17 cellular contexts compared by ENCODE assay signal in genomic region chr21:27426196-27426595, GRCh38.
DNase-seq lines count a peak whose midpoint lies in the region; ATAC-seq and TF ChIP-seq lines count a peak whose summit lies in the region.
"Had no signal": no experiment of that assay in that cellular context is flagged by ENCODE, and none has a peak within 500 bp of the region (broad histone marks: within the 10 kb centered on the region; RNA-seq: fewer than 3 reads in every experiment).

No MANE protein-coding gene starts in this region.

- TF ChIP-seq CTCF in right atrium auricular region (IDR thresholded peaks at IDR 0.05) (no peak), mesothelial cell of epicardium (IDR thresholded peaks at IDR 0.05; ENCODE audit: unreplicated experiment) (no peak), uterus (IDR thresholded peaks at IDR 0.05) (no peak)

- TF ChIP-seq POLR2A in uterus (IDR thresholded peaks at IDR 0.05) = no peak

- intact Hi-C loops in left cardiac atrium (cut with DNase I) = no loop called here
- intact Hi-C loops in uterus (cut with DNase I; ENCODE audit: low total_unique reads) = no loop called here
- intact Hi-C loops in activated naive CD4-positive, alpha-beta T cell treated with anti-CD3 and anti-CD28 coated beads for 36 hours (cut with micrococcal nuclease) = no loop called here

- DNase-seq in right atrium auricular region (ENCODE audit: low spot score) = no peak
- no peak for DNase-seq in left cardiac atrium
- no peak for DNase-seq in adipocyte (ENCODE audit: low read depth)
- no peak for DNase-seq in mesothelial cell of epicardium (ENCODE audit: low spot score in 2 of 2, unreplicated experiment in 2 of 2)
- DNase-seq in uterus = no peak
- no peak for DNase-seq in DMS 273 treated with DMSO at 0.1 percent for 48 hours (lab: John Stamatoyannopoulos, UW)
- DNase-seq in activated naive CD4-positive, alpha-beta T cell treated with anti-CD3 and anti-CD28 coated beads for 36 hours = no peak
- DNase-seq in effector memory CD4-positive, alpha-beta T cell = no peak
- DNase-seq: ACHN; Calu3; CD4-positive, alpha-beta T cell; DMS79 treated with DMSO at 0.1 percent for 48 hours; KBM-7; NCI-H1092; NCI-H69; NK-92 treated with Interleukin-12 subunit alpha and Interleukin-12 subunit beta, amount 100 ng/mL, for 24 hours had no signal

- peaks cover 24% of the 10 kb centered on the region for H3K4me1 Mint-ChIP-seq in mesothelial cell of epicardium
- H3K4me1 Mint-ChIP-seq in activated naive CD4-positive, alpha-beta T cell treated with anti-CD3 and anti-CD28 coated beads for 36 hours (ENCODE audit: low read depth) = no peaks in the 10 kb centered on the region
- H3K4me1 Mint-ChIP-seq: B cell had no signal

- H3K4me1 ChIP-seq in right atrium auricular region (peaks cover 0 to 42% of the 10 kb centered on the region in 2 donors), adipocyte (ENCODE audit: control insufficient read depth, insufficient read depth, low read length) (peaks cover 72% of the 10 kb centered on the region), uterus (no peaks in the 10 kb centered on the region)
- H3K4me1 ChIP-seq in effector memory CD4-positive, alpha-beta T cell (ENCODE audit: control insufficient read depth, insufficient read depth, low read length, poor library complexity, severe bottlenecking) = no peaks in the 10 kb centered on the region

- no peak for ATAC-seq in left cardiac atrium

- peak overlapping the region; percentile 48 for H3K27ac Mint-ChIP-seq in mesothelial cell of epicardium
- no peak overlapping the region for H3K27ac Mint-ChIP-seq in activated naive CD4-positive, alpha-beta T cell treated with anti-CD3 and anti-CD28 coated beads for 36 hours
- H3K27ac Mint-ChIP-seq: B cell; CD4-positive, alpha-beta T cell had no signal

- peaks cover 2% of the 10 kb centered on the region for H3K36me3 Mint-ChIP-seq in mesothelial cell of epicardium
- no peaks in the 10 kb centered on the region for H3K36me3 Mint-ChIP-seq in activated naive CD4-positive, alpha-beta T cell treated with anti-CD3 and anti-CD28 coated beads for 36 hours (ENCODE audit: low read depth)

- H3K36me3 ChIP-seq in right atrium auricular region (no peaks in the 10 kb centered on the region), adipocyte (ENCODE audit: control insufficient read depth, insufficient read depth, low read length, severe bottlenecking) (no peaks in the 10 kb centered on the region), uterus (no peaks in the 10 kb centered on the region)
- no peaks in the 10 kb centered on the region for H3K36me3 ChIP-seq in effector memory CD4-positive, alpha-beta T cell (ENCODE audit: control insufficient read depth, insufficient read depth, low read length)

- peaks cover 19% of the 10 kb centered on the region for H3K9me3 Mint-ChIP-seq in mesothelial cell of epicardium
- H3K9me3 Mint-ChIP-seq in activated naive CD4-positive, alpha-beta T cell treated with anti-CD3 and anti-CD28 coated beads for 36 hours = no peaks in the 10 kb centered on the region

- H3K27ac ChIP-seq in right atrium auricular region (peak overlapping the region; percentile 32 to 50), uterus (peak overlapping the region; percentile 36 to 69)
- H3K27ac ChIP-seq in effector memory CD4-positive, alpha-beta T cell (ENCODE audit: insufficient read depth, low read length, poor library complexity, severe bottlenecking) = no peak overlapping the region

- no peaks in the 10 kb centered on the region for H3K9me3 ChIP-seq in right atrium auricular region
- no peaks in the 10 kb centered on the region for H3K9me3 ChIP-seq in adipocyte (ENCODE audit: control insufficient read depth, low read length)
- H3K9me3 ChIP-seq in uterus = peaks cover 0 to 4% of the 10 kb centered on the region in 2 donors
- no peaks in the 10 kb centered on the region for H3K9me3 ChIP-seq in effector memory CD4-positive, alpha-beta T cell (ENCODE audit: control insufficient read depth, low read length)

- H3K4me3 ChIP-seq in right atrium auricular region (no peak overlapping the region), adipocyte (ENCODE audit: low read length) (no peak overlapping the region), uterus (no peak overlapping the region)
- H3K4me3 ChIP-seq in effector memory CD4-positive, alpha-beta T cell (ENCODE audit: insufficient read depth, low read depth, low read length, poor library complexity, severe bottlenecking) = no peak overlapping the region

- CTCF ChIA-PET in activated naive CD4-positive, alpha-beta T cell treated with anti-CD3 and anti-CD28 coated beads for 36 hours (lab: Charles Lee) = no interaction called here

- H3K9ac ChIP-seq in adipocyte (ENCODE audit: low read length) = peak overlapping the region; percentile 6

- H3K27me3 ChIP-seq in right atrium auricular region = no peaks in the 10 kb centered on the region
- no peaks in the 10 kb centered on the region for H3K27me3 ChIP-seq in adipocyte (replicated peaks; ENCODE audit: control insufficient read depth, insufficient read depth, low read length)
- H3K27me3 ChIP-seq in uterus = no peaks in the 10 kb centered on the region
- no peaks in the 10 kb centered on the region for H3K27me3 ChIP-seq in effector memory CD4-positive, alpha-beta T cell (replicated peaks; ENCODE audit: control insufficient read depth, insufficient read depth, low read length, poor library complexity, severe bottlenecking)

- H3K27me3 Mint-ChIP-seq in mesothelial cell of epicardium (ENCODE audit: low read depth) = no peaks in the 10 kb centered on the region
- no peaks in the 10 kb centered on the region for H3K27me3 Mint-ChIP-seq in activated naive CD4-positive, alpha-beta T cell treated with anti-CD3 and anti-CD28 coated beads for 36 hours (ENCODE audit: low read depth)
- H3K27me3 Mint-ChIP-seq: B cell; CD4-positive, alpha-beta T cell had no signal

- H3K4me3 Mint-ChIP-seq in mesothelial cell of epicardium = no peak overlapping the region
- no peak overlapping the region for H3K4me3 Mint-ChIP-seq in activated naive CD4-positive, alpha-beta T cell treated with anti-CD3 and anti-CD28 coated beads for 36 hours
- H3K4me3 Mint-ChIP-seq: B cell; CD4-positive, alpha-beta T cell had no signal
